ENCODE assay signal across 8 cellular contexts in the genomic region with DNA sequence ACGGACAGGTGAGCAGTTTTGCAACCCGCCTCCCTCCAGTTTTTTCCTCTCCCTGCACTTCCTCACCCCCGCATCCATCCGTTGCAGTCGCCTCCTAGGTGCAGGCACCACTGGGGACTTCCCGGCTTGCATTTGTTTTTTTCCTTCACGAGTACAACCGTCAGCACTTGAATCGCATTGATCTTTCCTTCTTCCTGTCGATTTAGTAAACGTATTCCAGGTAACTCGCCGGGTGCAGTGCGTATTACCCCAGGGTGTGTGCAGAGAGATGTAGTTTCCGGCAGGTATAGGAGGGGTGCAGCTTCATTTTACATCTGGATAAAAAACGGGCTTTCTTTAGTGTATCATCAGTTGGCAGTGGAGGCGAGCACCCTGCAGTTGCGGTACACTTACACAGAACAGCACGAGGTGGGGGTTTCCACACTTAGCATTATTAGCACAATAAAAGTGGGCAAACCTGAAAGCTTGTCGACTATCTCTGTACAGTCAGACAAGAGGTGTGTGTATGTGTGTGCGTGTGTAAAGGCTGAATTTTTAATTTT.
A peak's percentile ranks its signal among the peaks of the same experiment; 100 is the strongest.
DNase-seq lines count a peak whose midpoint lies in the region; ATAC-seq and TF ChIP-seq lines count a peak whose summit lies in the region.

SORL1-AS1 (minus strand) TSS at position 359 of the 542 bp plus-strand sequence.

- H3K4me1 Mint-ChIP-seq in immature natural killer cell, result peaks cover 89 to 92% of the 10 kb centered on the region in 2 donors

- TF ChIP-seq POLR2A in Peyer's patch (IDR thresholded peaks at IDR 0.05), result no peak

- DNase-seq in Peyer's patch (peak in 2 of 3 donors; percentile 49 to 54), immature natural killer cell (peak; percentile 63 to 69 (median 66)), NCI-H1694 (lab: John Stamatoyannopoulos, UW) (no peak), GOT3 (lab: John Stamatoyannopoulos, UW) (no peak)
- peak; percentile 38 to 77 for DNase-seq in stimulated activated CD4-positive, alpha-beta T cell treated with anti-CD3 and anti-CD28 coated beads, Interleukin-4, amount 100 ng/mL, for 4 hours

- H3K9me3 ChIP-seq in Peyer's patch, result no peaks in the 10 kb centered on the region

- peaks cover 10 to 20% (median 13%) of the 10 kb centered on the region in 3 donors for H3K27me3 Mint-ChIP-seq in immature natural killer cell (ENCODE audit: low read depth in 3 of 3)

- H3K27ac ChIP-seq in Peyer's patch (peak within 1 kb of the TSS; percentile 83 to 97 (median 88)), angular gyrus (ENCODE audit: low read depth, low read length) (peak within 1 kb of the TSS; percentile 80)

- H3K27ac Mint-ChIP-seq in immature natural killer cell, result peak within 1 kb of the TSS; percentile 95 to 100 (median 98)

- H3K27me3 ChIP-seq in Peyer's patch, result no peaks in the 10 kb centered on the region

- ATAC-seq in GM18867 (IDR thresholded peaks at IDR 0.05; ENCODE audit: unreplicated experiment), result peak; percentile 26
- ATAC-seq in HG02973 (IDR thresholded peaks at IDR 0.05; ENCODE audit: unreplicated experiment), result peak; percentile 17

- peaks cover 0 to 16% (median 9%) of the 10 kb centered on the region in 4 donors for H3K4me1 ChIP-seq in Peyer's patch

- H3K4me3 Mint-ChIP-seq in immature natural killer cell, result peak within 1 kb of the TSS; percentile 93 to 100 (median 99)

- H3K4me3 ChIP-seq in Peyer's patch, result peak within 1 kb of the TSS; percentile 59 to 79 (median 70)

- no peak for TF ChIP-seq CTCF in Peyer's patch (IDR thresholded peaks at IDR 0.05)

- peaks cover 0 to 9% (median 8%) of the 10 kb centered on the region in 3 donors for H3K36me3 Mint-ChIP-seq in immature natural killer cell

- no peaks in the 10 kb centered on the region for H3K36me3 ChIP-seq in Peyer's patch

- no peaks in the 10 kb centered on the region for H3K9me3 Mint-ChIP-seq in immature natural killer cell

Comparison
In these comparisons a context has a peak if more than half of its experiments do, and no peak if none do; other contexts are left out.
1. DNase-seq: peak in Peyer's patch (2 of 3), immature natural killer cell (3 of 3) and stimulated activated CD4-positive, alpha-beta T cell treated with anti-CD3 and anti-CD28 coated beads, Interleukin-4, amount 100 ng/mL, for 4 hours (2 of 2); none in NCI-H1694 (single experiment) and GOT3 (single experiment).